ENCODE assay signal across 1 cellular context in the genomic region with DNA sequence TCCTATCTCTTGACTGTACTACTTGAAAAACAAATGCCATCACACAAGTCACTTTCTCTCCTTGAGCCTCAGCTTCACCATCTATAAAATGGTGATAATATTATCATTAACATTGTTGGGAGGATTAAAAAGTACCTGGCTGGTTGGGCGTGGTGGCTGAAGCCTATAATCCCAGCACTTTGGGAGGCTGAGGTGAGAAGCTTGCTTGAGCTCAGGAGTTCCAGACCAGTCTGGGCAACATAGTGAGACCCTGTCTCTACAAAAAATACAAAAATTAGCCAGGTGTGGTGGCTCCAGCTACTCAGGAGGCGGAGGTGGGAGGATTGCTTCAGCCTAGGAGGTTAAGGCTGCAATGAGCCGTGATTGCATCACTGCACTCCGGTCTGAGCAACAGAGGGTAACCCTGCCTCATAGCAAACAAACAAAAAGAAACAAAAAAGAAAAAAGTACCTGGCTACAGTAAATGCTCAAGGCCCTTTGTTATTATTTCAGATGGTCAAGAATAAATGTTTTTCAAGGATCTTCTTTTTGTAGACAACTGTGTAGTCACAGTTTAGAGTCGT.
TF ChIP-seq lines count a peak whose summit lies in the region.

No MANE protein-coding gene starts in this region.

TF ChIP-seq in GM12891, 5 proteins besides CTCF, POLR2A, EP300 and RAD21 (continued from another document):
- TF ChIP-seq TAF1 (IDR thresholded peaks at IDR 0.05; ENCODE audit: low read depth, low read length): no peak
